ENCODE assay signal across 2 cellular contexts in the genomic region with DNA sequence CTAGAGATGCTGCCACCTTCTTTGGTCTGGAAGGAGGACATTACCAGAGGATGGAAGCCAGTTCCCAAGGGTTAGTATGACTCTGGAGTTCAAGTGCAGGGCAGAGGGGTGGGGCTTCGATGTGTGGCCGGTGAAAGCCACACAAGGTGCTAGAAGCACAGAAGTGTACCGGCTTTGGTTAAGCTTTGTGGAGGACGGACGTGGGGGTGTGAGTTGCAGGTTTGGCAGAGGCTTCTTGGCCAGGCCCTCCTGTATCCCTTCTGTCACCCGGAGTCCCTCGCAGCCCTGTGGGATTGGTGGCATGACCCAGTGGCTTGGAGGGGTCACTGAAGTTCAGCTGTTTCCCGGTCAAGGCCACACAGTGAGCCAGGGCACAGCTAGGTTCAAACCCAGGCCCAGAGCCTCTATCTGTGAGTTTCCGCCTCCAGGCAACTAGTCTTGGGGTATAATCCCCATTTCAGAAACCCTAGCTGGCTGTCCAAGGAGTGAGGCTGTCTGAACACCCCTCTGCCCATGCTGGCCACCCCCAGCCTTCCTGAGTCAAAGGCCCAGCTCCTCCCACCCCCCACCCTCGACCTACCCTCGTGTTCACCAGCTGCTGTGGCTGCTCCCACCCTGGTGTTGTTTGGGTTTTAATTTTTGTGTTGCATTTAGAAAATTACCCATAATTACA.
TF ChIP-seq lines count a peak whose summit lies in the region.

No MANE protein-coding gene starts in this region.

TF ChIP-seq in SK-N-SH, 30 proteins besides CTCF, POLR2A, EP300 and RAD21 (continued from another document):
- TF ChIP-seq, protein P1, sequence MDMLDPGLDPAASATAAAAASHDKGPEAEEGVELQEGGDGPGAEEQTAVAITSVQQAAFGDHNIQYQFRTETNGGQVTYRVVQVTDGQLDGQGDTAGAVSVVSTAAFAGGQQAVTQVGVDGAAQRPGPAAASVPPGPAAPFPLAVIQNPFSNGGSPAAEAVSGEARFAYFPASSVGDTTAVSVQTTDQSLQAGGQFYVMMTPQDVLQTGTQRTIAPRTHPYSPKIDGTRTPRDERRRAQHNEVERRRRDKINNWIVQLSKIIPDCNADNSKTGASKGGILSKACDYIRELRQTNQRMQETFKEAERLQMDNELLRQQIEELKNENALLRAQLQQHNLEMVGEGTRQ (IDR thresholded peaks at IDR 0.05; ENCODE audit: borderline replicate concordance, low read depth, low read length), result no peak
- TF ChIP-seq GABPA (IDR thresholded peaks at IDR 0.05; ENCODE audit: low read depth) (no peak), TEAD4 (IDR thresholded peaks at IDR 0.05; ENCODE audit: borderline replicate concordance, insufficient read depth) (no peak), CHD2 (IDR thresholded peaks at IDR 0.05; ENCODE audit: low read length, partially characterized antibody) (no peak), RCOR1 (IDR thresholded peaks at IDR 0.05; ENCODE audit: low read length) (no peak), RXRA (IDR thresholded peaks at IDR 0.05; ENCODE audit: borderline replicate concordance, low read depth) (no peak), YY1 (IDR thresholded peaks at IDR 0.05; ENCODE audit: low read depth) (no peak), FOXM1 (IDR thresholded peaks at IDR 0.05; ENCODE audit: low read depth) (no peak)
- TF ChIP-seq, protein P2, sequence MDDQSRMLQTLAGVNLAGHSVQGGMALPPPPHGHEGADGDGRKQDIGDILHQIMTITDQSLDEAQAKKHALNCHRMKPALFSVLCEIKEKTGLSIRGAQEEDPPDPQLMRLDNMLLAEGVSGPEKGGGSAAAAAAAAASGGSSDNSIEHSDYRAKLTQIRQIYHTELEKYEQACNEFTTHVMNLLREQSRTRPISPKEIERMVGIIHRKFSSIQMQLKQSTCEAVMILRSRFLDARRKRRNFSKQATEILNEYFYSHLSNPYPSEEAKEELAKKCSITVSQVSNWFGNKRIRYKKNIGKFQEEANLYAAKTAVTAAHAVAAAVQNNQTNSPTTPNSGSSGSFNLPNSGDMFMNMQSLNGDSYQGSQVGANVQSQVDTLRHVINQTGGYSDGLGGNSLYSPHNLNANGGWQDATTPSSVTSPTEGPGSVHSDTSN (IDR thresholded peaks at IDR 0.05), result no peak

TF ChIP-seq in SK-N-SH treated with all-trans-retinoic acid at 6 μM for 48 hours, 23 proteins besides CTCF, POLR2A, EP300 and RAD21 (continued from another document):
- TF ChIP-seq, protein P3, sequence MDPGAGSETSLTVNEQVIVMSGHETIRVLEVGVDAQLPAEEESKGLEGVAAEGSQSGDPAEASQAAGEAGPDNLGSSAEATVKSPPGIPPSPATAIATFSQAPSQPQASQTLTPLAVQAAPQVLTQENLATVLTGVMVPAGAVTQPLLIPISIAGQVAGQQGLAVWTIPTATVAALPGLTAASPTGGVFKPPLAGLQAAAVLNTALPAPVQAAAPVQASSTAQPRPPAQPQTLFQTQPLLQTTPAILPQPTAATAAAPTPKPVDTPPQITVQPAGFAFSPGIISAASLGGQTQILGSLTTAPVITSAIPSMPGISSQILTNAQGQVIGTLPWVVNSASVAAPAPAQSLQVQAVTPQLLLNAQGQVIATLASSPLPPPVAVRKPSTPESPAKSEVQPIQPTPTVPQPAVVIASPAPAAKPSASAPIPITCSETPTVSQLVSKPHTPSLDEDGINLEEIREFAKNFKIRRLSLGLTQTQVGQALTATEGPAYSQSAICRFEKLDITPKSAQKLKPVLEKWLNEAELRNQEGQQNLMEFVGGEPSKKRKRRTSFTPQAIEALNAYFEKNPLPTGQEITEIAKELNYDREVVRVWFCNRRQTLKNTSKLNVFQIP (CRISPR knock-in tag; IDR thresholded peaks at IDR 0.05; ENCODE audit: borderline replicate concordance, low read depth), result no peak
- no peak for TF ChIP-seq SNAI2 (CRISPR knock-in tag; IDR thresholded peaks at IDR 0.05)
- TF ChIP-seq ISL1 (CRISPR knock-in tag; IDR thresholded peaks at IDR 0.05), result no peak
- TF ChIP-seq ZNF8 (CRISPR knock-in tag; IDR thresholded peaks at IDR 0.05), result no peak
- TF ChIP-seq TCF4 (CRISPR knock-in tag; IDR thresholded peaks at IDR 0.05; ENCODE audit: borderline replicate concordance), result no peak
- TF ChIP-seq ZFP3 (CRISPR knock-in tag; IDR thresholded peaks at IDR 0.05), result no peak
- no peak for TF ChIP-seq ZNF565 (CRISPR knock-in tag; conservative IDR thresholded peaks at IDR 0.05; ENCODE audit: low read depth)
